Comparison of ENCODE assay signal across 24 cellular contexts in genomic region chr14:21211509-21211908, GRCh38. TPM values are rescaled to one million over a fixed set of nuclear protein-coding genes. Genes with fewer than 3 reads are reported as not detected.
DNase-seq lines count a peak whose midpoint lies in the region; ATAC-seq and TF ChIP-seq lines count a peak whose summit lies in the region.
"Had no signal": no experiment of that assay in that cellular context is flagged by ENCODE, and none has a peak within 500 bp of the region (broad histone marks: within the 10 kb centered on the region; RNA-seq: fewer than 3 reads in every experiment).

No MANE protein-coding gene starts in this region.

- no peak overlapping the region for H3K27ac ChIP-seq in naive thymus-derived CD4-positive, alpha-beta T cell (ENCODE audit: low read depth, low read length)
- no peak overlapping the region for H3K27ac ChIP-seq in stomach
- no peak overlapping the region for H3K27ac ChIP-seq in aorta (ENCODE audit: low read depth in 1 of 2, low read length in 2 of 2)
- H3K27ac ChIP-seq: BLaER1 treated with 17β-estradiol and CSF1 and Interleukin-3, amounts not matched to agents 10 nM and 100 nM; epithelial cell of prostate; thoracic aorta had no signal

- no peaks in the 10 kb centered on the region for H3K9me3 ChIP-seq in naive thymus-derived CD4-positive, alpha-beta T cell (ENCODE audit: control insufficient read depth in 2 of 3, low read length in 3 of 3)
- H3K9me3 ChIP-seq in stomach, result no peaks in the 10 kb centered on the region
- H3K9me3 ChIP-seq in aorta (ENCODE audit: control insufficient read depth, low read length), result no peaks in the 10 kb centered on the region
- H3K9me3 ChIP-seq: BLaER1 treated with 17β-estradiol and CSF1 and Interleukin-3, amounts not matched to agents 10 nM and 100 nM; thoracic aorta had no signal

- H3K27me3 Mint-ChIP-seq in stimulated activated naive CD8-positive, alpha-beta T cell treated with anti-CD3 and anti-CD28 coated beads, Interleukin-15, Interleukin-2, amounts not matched to agents 100 ng/mL and 50 ng/mL, for 24 hours, result no peaks in the 10 kb centered on the region
- no peaks in the 10 kb centered on the region for H3K27me3 Mint-ChIP-seq in activated T-helper 17 cell treated with anti-CD3 and anti-CD28 coated beads, Interleukin-2, amount 50 U/mL, for 72 hours
- H3K27me3 Mint-ChIP-seq in naive thymus-derived CD4-positive, alpha-beta T cell, result no peaks in the 10 kb centered on the region

- H3K36me3 Mint-ChIP-seq in stimulated activated naive CD8-positive, alpha-beta T cell treated with anti-CD3 and anti-CD28 coated beads, Interleukin-15, Interleukin-2, amounts not matched to agents 100 ng/mL and 50 ng/mL, for 24 hours (ENCODE audit: low read depth), result peaks cover 97% of the 10 kb centered on the region
- H3K36me3 Mint-ChIP-seq in activated T-helper 17 cell treated with anti-CD3 and anti-CD28 coated beads, Interleukin-2, amount 50 U/mL, for 72 hours (ENCODE audit: low read depth), result peaks cover 100% of the 10 kb centered on the region
- H3K36me3 Mint-ChIP-seq in naive thymus-derived CD4-positive, alpha-beta T cell, result peaks cover 9 to 72% (median 59%) of the 10 kb centered on the region in 5 donors

- no peak for TF ChIP-seq POLR2A in stomach (IDR thresholded peaks at IDR 0.05)

- WGBS in stomach, 5 donors, result 85 to 91% (median 86%) methylated on average over 3 of the region's 3 CpGs
- WGBS in aorta, 2 donors, result 84 to 86% methylated on average over 3 of the region's 3 CpGs

- DNase-seq in stimulated activated naive CD8-positive, alpha-beta T cell treated with anti-CD3 and anti-CD28 coated beads, Interleukin-15, Interleukin-2, amounts not matched to agents 100 U/mL and 50 U/mL, for 24 hours, result no peak
- no peak for DNase-seq in naive thymus-derived CD4-positive, alpha-beta T cell
- DNase-seq in stomach (no peak), aorta (no peak)
- DNase-seq: activated CD4-positive, alpha-beta T cell treated with anti-CD3 and anti-CD28 coated beads, Interleukin-2, amount 50 U/mL, for 1 hour; activated naive CD4-positive, alpha-beta T cell; head of caudate nucleus; NCI-H2081 treated with DMSO at 0.1 percent for 48 hours; NCI-H446; stimulated activated CD4-positive, alpha-beta T cell treated with anti-CD3 and anti-CD28 coated beads, Interleukin-2, amount 100 ng/mL, for 24 hours had no signal

- H3K36me3 ChIP-seq in naive thymus-derived CD4-positive, alpha-beta T cell (ENCODE audit: control insufficient read depth in 2 of 3, insufficient read depth in 3 of 3, low read length in 3 of 3), result peaks cover 20 to 74% (median 43%) of the 10 kb centered on the region in 3 experiments
- H3K36me3 ChIP-seq in stomach (peaks cover 48 to 100% (median 95%) of the 10 kb centered on the region in 4 donors), aorta (ENCODE audit: control insufficient read depth in 1 of 2, insufficient read depth in 2 of 2, low read length in 1 of 2) (peaks cover 4 to 9% of the 10 kb centered on the region in 2 donors)

- no peak overlapping the region for H3K4me3 Mint-ChIP-seq in stimulated activated naive CD8-positive, alpha-beta T cell treated with anti-CD3 and anti-CD28 coated beads, Interleukin-15, Interleukin-2, amounts not matched to agents 100 ng/mL and 50 ng/mL, for 24 hours
- no peak overlapping the region for H3K4me3 Mint-ChIP-seq in activated T-helper 17 cell treated with anti-CD3 and anti-CD28 coated beads, Interleukin-2, amount 50 U/mL, for 72 hours
- no peak overlapping the region for H3K4me3 Mint-ChIP-seq in naive thymus-derived CD4-positive, alpha-beta T cell

- intact Hi-C loops in naive thymus-derived CD4-positive, alpha-beta T cell (cut with micrococcal nuclease), result loop anchor here in 1 of 2 donors (10.0 kb wide), 1 partner anchor 53 kb away; the partner anchor contains the start of gene HNRNPC
- intact Hi-C loops in stomach (cut with DNase I; ENCODE audit: low total_unique reads), result no loop called here
- intact Hi-C loops in aorta (cut with DNase I), result loop anchor here in 1 of 2 donors (10.0 kb wide), 1 partner anchor 53 kb away; the partner anchor contains the start of gene HNRNPC

- H3K4me3 ChIP-seq in naive thymus-derived CD4-positive, alpha-beta T cell (ENCODE audit: low read length), result no peak overlapping the region
- H3K4me3 ChIP-seq in stomach (no peak overlapping the region), aorta (ENCODE audit: low read length in 2 of 2) (no peak overlapping the region)
- H3K4me3 ChIP-seq: BLaER1 treated with 17β-estradiol and CSF1 and Interleukin-3, amounts not matched to agents 10 nM and 100 nM; SK-N-MC; smooth muscle cell; thoracic aorta had no signal

- ATAC-seq in stimulated activated naive CD8-positive, alpha-beta T cell treated with anti-CD3 and anti-CD28 coated beads, Interleukin-15, Interleukin-2, amounts not matched to agents 100 U/mL and 50 U/mL, for 24 hours, result no peak
- ATAC-seq in activated T-helper 17 cell treated with anti-CD3 and anti-CD28 coated beads, Interleukin-2, amount 50 U/mL, for 72 hours (replicated peaks), result no peak
- no peak for ATAC-seq in naive thymus-derived CD4-positive, alpha-beta T cell
- ATAC-seq in GM21529 (IDR thresholded peaks at IDR 0.05; ENCODE audit: unreplicated experiment) (no peak), aorta (ENCODE audit: low FRiP score) (no peak)

- H3K9me3 Mint-ChIP-seq in stimulated activated naive CD8-positive, alpha-beta T cell treated with anti-CD3 and anti-CD28 coated beads, Interleukin-15, Interleukin-2, amounts not matched to agents 100 ng/mL and 50 ng/mL, for 24 hours, result no peaks in the 10 kb centered on the region
- no peaks in the 10 kb centered on the region for H3K9me3 Mint-ChIP-seq in activated T-helper 17 cell treated with anti-CD3 and anti-CD28 coated beads, Interleukin-2, amount 50 U/mL, for 72 hours
- no peaks in the 10 kb centered on the region for H3K9me3 Mint-ChIP-seq in naive thymus-derived CD4-positive, alpha-beta T cell

- CTCF ChIA-PET in naive thymus-derived CD4-positive, alpha-beta T cell (lab: Charles Lee), result no interaction called here

- POLR2A ChIA-PET in naive thymus-derived CD4-positive, alpha-beta T cell (lab: Charles Lee), result no interaction called here

- H3K27me3 ChIP-seq in naive thymus-derived CD4-positive, alpha-beta T cell (ENCODE audit: control insufficient read depth in 2 of 2, insufficient read depth in 2 of 2, low read length in 2 of 2), result no peaks in the 10 kb centered on the region
- no peaks in the 10 kb centered on the region for H3K27me3 ChIP-seq in stomach
- H3K27me3 ChIP-seq in aorta (ENCODE audit: control insufficient read depth in 1 of 2, insufficient read depth in 2 of 2, low read length in 1 of 2), result no peaks in the 10 kb centered on the region
- H3K27me3 ChIP-seq: BLaER1 treated with 17β-estradiol and CSF1 and Interleukin-3, amounts not matched to agents 10 nM and 100 nM had no signal

- H3K27ac Mint-ChIP-seq in stimulated activated naive CD8-positive, alpha-beta T cell treated with anti-CD3 and anti-CD28 coated beads, Interleukin-15, Interleukin-2, amounts not matched to agents 100 ng/mL and 50 ng/mL, for 24 hours, result peak overlapping the region; percentile 73
- peak overlapping the region; percentile 1 for H3K27ac Mint-ChIP-seq in activated T-helper 17 cell treated with anti-CD3 and anti-CD28 coated beads, Interleukin-2, amount 50 U/mL, for 72 hours
- peak overlapping the region in 6 of 9 donors; percentile 19 to 94 (median 68) for H3K27ac Mint-ChIP-seq in naive thymus-derived CD4-positive, alpha-beta T cell

- TF ChIP-seq EP300 in stomach (IDR thresholded peaks at IDR 0.05), result no peak

- no peak for TF ChIP-seq CTCF in stomach (IDR thresholded peaks at IDR 0.05)

- H3K4me1 Mint-ChIP-seq in stimulated activated naive CD8-positive, alpha-beta T cell treated with anti-CD3 and anti-CD28 coated beads, Interleukin-15, Interleukin-2, amounts not matched to agents 100 ng/mL and 50 ng/mL, for 24 hours (ENCODE audit: low read depth), result peaks cover 76% of the 10 kb centered on the region
- peaks cover 36% of the 10 kb centered on the region for H3K4me1 Mint-ChIP-seq in activated T-helper 17 cell treated with anti-CD3 and anti-CD28 coated beads, Interleukin-2, amount 50 U/mL, for 72 hours
- peaks cover 25 to 74% (median 49%) of the 10 kb centered on the region in 7 donors for H3K4me1 Mint-ChIP-seq in naive thymus-derived CD4-positive, alpha-beta T cell

- peaks cover 23 to 25% of the 10 kb centered on the region in 2 donors for H3K4me1 ChIP-seq in naive thymus-derived CD4-positive, alpha-beta T cell (ENCODE audit: control insufficient read depth in 2 of 2, insufficient read depth in 2 of 2, low read length in 2 of 2)
- H3K4me1 ChIP-seq in stomach (peaks cover 8 to 49% (median 30%) of the 10 kb centered on the region in 4 donors), aorta (ENCODE audit: control insufficient read depth in 1 of 2, insufficient read depth in 2 of 2, low read length in 2 of 2) (peaks cover 0 to 2% of the 10 kb centered on the region in 2 donors)

RNA-seq across cellular contexts. Expression of gene OR5AU1, which starts 55.6 kb away (rescaled TPM):
- not detected for total RNA-seq in activated T-helper 17 cell treated with anti-CD3 and anti-CD28 coated beads, Interleukin-2, amount 50 U/mL, for 72 hours
- total RNA-seq in naive thymus-derived CD4-positive, alpha-beta T cell, result not detected
- not detected for polyA plus RNA-seq in naive thymus-derived CD4-positive, alpha-beta T cell
- under 1 TPM in 1 of 5 donors, not detected in 4; under 0.01 TPM for total RNA-seq in stomach
- not detected for polyA plus RNA-seq in stomach
- total RNA-seq in aorta, result not detected
- not detected for polyA plus RNA-seq in aorta
- total RNA-seq: cerebellum; lung microvascular endothelial cell; M059J; OCI-LY7; smooth muscle cell; T-helper 2 cell treated with Interferon-gamma antibody and Interleukin-4, amounts not matched to agents 100 ng/mL and 5 ng/mL, for 36 hours; thoracic aorta had no signal
- polyA plus RNA-seq: AG04450, smooth muscle cell had no signal

RNA-seq across cellular contexts. Expression of gene HNRNPC, which starts 57.7 kb away (rescaled TPM):
- total RNA-seq in activated T-helper 17 cell treated with anti-CD3 and anti-CD28 coated beads, Interleukin-2, amount 50 U/mL, for 72 hours, result 100 to 1,000 TPM; 720 to 984 TPM
- 100 to 1,000 TPM; 469 to 687 (median 532) TPM for total RNA-seq in naive thymus-derived CD4-positive, alpha-beta T cell
- polyA plus RNA-seq in naive thymus-derived CD4-positive, alpha-beta T cell, result 100 to 1,000 TPM; 842 to 895 TPM
- total RNA-seq in stomach, result 100 to 1,000 TPM; 110 to 503 (median 282) TPM
- 100 to 1,000 TPM; 396 to 516 (median 409) TPM for polyA plus RNA-seq in stomach
- 100 to 1,000 TPM; 257 to 313 TPM for total RNA-seq in aorta
- polyA plus RNA-seq in aorta, result 100 to 1,000 TPM; 260 to 378 TPM

Comparison
In these comparisons a context has a peak if more than half of its experiments do, and no peak if none do; other contexts are left out.
1. H3K27ac Mint-ChIP-seq: peak in every context shown above with its lines; median percentile 73 in stimulated activated naive CD8-positive, alpha-beta T cell treated with anti-CD3 and anti-CD28 coated beads, Interleukin-15, Interleukin-2, amounts not matched to agents 100 ng/mL and 50 ng/mL, for 24 hours; 68 in naive thymus-derived CD4-positive, alpha-beta T cell; 1 in activated T-helper 17 cell treated with anti-CD3 and anti-CD28 coated beads, Interleukin-2, amount 50 U/mL, for 72 hours.